ENCODE assay signal across 32 cellular contexts in genomic region chr9:94999832-95000231, GRCh38.
DNase-seq lines count a peak whose midpoint lies in the region; ATAC-seq and TF ChIP-seq lines count a peak whose summit lies in the region.
"Had no signal": no experiment of that assay in that cellular context is flagged by ENCODE, and none has a peak within 500 bp of the region (broad histone marks: within the 10 kb centered on the region; RNA-seq: fewer than 3 reads in every experiment).

No MANE protein-coding gene starts in this region.

- no peak overlapping the region for H2AFZ ChIP-seq in hepatocyte

- H3K79me2 ChIP-seq in hepatocyte: peaks cover 45% of the 10 kb centered on the region

- no peak for TF ChIP-seq POLR2A in transverse colon (IDR thresholded peaks at IDR 0.05)

- ATAC-seq in HG03442 (IDR thresholded peaks at IDR 0.05; ENCODE audit: unreplicated experiment): no peak
- ATAC-seq in GM21381 (IDR thresholded peaks at IDR 0.05; ENCODE audit: unreplicated experiment): no peak
- ATAC-seq: activated CD8-positive, alpha-beta memory T cell treated with anti-CD3 and anti-CD28 coated beads, Interleukin-2, amount 10 ng/mL, durations not matched to agents 7 days and 5 days; body of pancreas; left lobe of liver; natural killer cell treated with Interleukin-12 subunit alpha and Interleukin-12 subunit beta and Interleukin-15 and Interleukin-18, amount 100 ng/mL, for 72 hours; sciatic nerve; stimulated activated naive B cell treated with anti-CD40 and anti-IgM and Interleukin-4, amounts not matched to agents 10 μg/mL and 1 μg/mL and 100 μg/mL, for 72 hours; WTC11 had no signal

- peak overlapping the region; percentile 65 for H3K27ac Mint-ChIP-seq in progenitor cell of endocrine pancreas
- H3K27ac Mint-ChIP-seq: activated CD8-positive, alpha-beta memory T cell treated with anti-CD3 and anti-CD28 coated beads, Interleukin-2, amount 10 ng/mL, durations not matched to agents 7 days and 5 days; natural killer cell treated with Interleukin-12 subunit alpha and Interleukin-12 subunit beta and Interleukin-15 and Interleukin-18, amount 100 ng/mL, for 72 hours; stimulated activated naive B cell treated with anti-CD40 and anti-IgM and Interleukin-4, amounts not matched to agents 10 μg/mL and 1 μg/mL and 100 μg/mL, for 72 hours; WTC11 had no signal

- no peak overlapping the region for H3K4me3 Mint-ChIP-seq in progenitor cell of endocrine pancreas (ENCODE audit: low read depth)
- H3K4me3 Mint-ChIP-seq: activated CD8-positive, alpha-beta memory T cell treated with anti-CD3 and anti-CD28 coated beads, Interleukin-2, amount 10 ng/mL, durations not matched to agents 7 days and 5 days; natural killer cell treated with Interleukin-12 subunit alpha and Interleukin-12 subunit beta and Interleukin-15 and Interleukin-18, amount 100 ng/mL, for 72 hours; stimulated activated naive B cell treated with anti-CD40 and anti-IgM and Interleukin-4, amounts not matched to agents 10 μg/mL and 1 μg/mL and 100 μg/mL, for 72 hours; WTC11 had no signal

- H3K4me3 ChIP-seq in ascending aorta (no peak overlapping the region), hepatocyte (no peak overlapping the region), transverse colon (no peak overlapping the region)
- H3K4me3 ChIP-seq: body of pancreas, SJCRH30 had no signal

- H3K9me3 ChIP-seq in ascending aorta: no peaks in the 10 kb centered on the region
- H3K9me3 ChIP-seq in hepatocyte (ENCODE audit: low read depth): no peaks in the 10 kb centered on the region
- no peaks in the 10 kb centered on the region for H3K9me3 ChIP-seq in transverse colon
- H3K9me3 ChIP-seq: body of pancreas, Caco-2, SJCRH30 had no signal

- H3K36me3 ChIP-seq in ascending aorta (no peaks in the 10 kb centered on the region), hepatocyte (replicated peaks; ENCODE audit: insufficient read depth, low read depth) (no peaks in the 10 kb centered on the region), transverse colon (no peaks in the 10 kb centered on the region)
- H3K36me3 ChIP-seq: SJCRH30 had no signal

- H3K27ac ChIP-seq in ascending aorta: peak overlapping the region; percentile 99 to 100
- H3K27ac ChIP-seq in hepatocyte: peak overlapping the region; percentile 98
- peak overlapping the region; percentile 94 to 99 (median 96) for H3K27ac ChIP-seq in transverse colon
- H3K27ac ChIP-seq: C4-2B, epithelial cell of prostate, SJCRH30 had no signal

- no peak for DNase-seq in ascending aorta (ENCODE audit: low spot score in 2 of 2)
- DNase-seq in hepatocyte (ENCODE audit: low spot score): no peak
- DNase-seq in progenitor cell of endocrine pancreas (ENCODE audit: low spot score, unreplicated experiment): no peak
- no peak for DNase-seq in transverse colon
- DNase-seq in stimulated activated CD4-positive, alpha-beta T cell treated with anti-CD3 and anti-CD28 coated beads, Interleukin-12 subunit alpha, Interleukin-12 subunit beta, amount 100 ng/mL, for 4 hours: no peak
- DNase-seq: activated CD4-positive, alpha-beta T cell treated with anti-CD3 and anti-CD28 coated beads, Interleukin-2, amount 50 U/mL, for 1 hour; activated CD8-positive, alpha-beta memory T cell treated with anti-CD3 and anti-CD28 coated beads, Interleukin-2, amount 10 ng/mL, durations not matched to agents 7 days and 5 days; activated naive CD4-positive, alpha-beta T cell; activated T-cell treated with anti-CD3 and anti-CD28 coated beads, Interleukin-2, amount 50 U/mL, for 48 hours; body of pancreas; Caco-2; cerebellar nuclear complex; DMS79; effector CD4-positive, alpha-beta T cell; GDM1; HCEC 1CT; KG1; midbrain; MM.1S; NCI-H1417 treated with DMSO at 0.1 percent for 48 hours; NCI-H774; SJCRH30; stimulated activated CD4-positive, alpha-beta T cell treated with anti-CD3 and anti-CD28 coated beads, Interleukin-15, amount 100 ng/mL, for 24 hours; stimulated activated naive B cell treated with anti-CD40 and anti-IgM and Interleukin-4, amounts not matched to agents 10 μg/mL and 1 μg/mL and 100 μg/mL, for 72 hours had no signal

- H3K9me3 Mint-ChIP-seq in progenitor cell of endocrine pancreas (ENCODE audit: low read depth): no peaks in the 10 kb centered on the region
- H3K9me3 Mint-ChIP-seq: natural killer cell treated with Interleukin-12 subunit alpha and Interleukin-12 subunit beta and Interleukin-15 and Interleukin-18, amount 100 ng/mL, for 72 hours; stimulated activated naive B cell treated with anti-CD40 and anti-IgM and Interleukin-4, amounts not matched to agents 10 μg/mL and 1 μg/mL and 100 μg/mL, for 72 hours; WTC11 had no signal

- no peaks in the 10 kb centered on the region for H4K20me1 ChIP-seq in hepatocyte (ENCODE audit: insufficient read depth, poor library complexity, severe bottlenecking)

- 55% methylated on average over 3 of the region's 3 CpGs for WGBS in hepatocyte (ENCODE audit: low lambda C conversion rate, missing lambda C conversion rate)
- WGBS in transverse colon (ENCODE audit: low coverage in 1 of 2), 2 donors: 57 to 75% methylated on average over 1 to 3 of the region's 3 CpGs

- H3K27me3 Mint-ChIP-seq in progenitor cell of endocrine pancreas: no peaks in the 10 kb centered on the region

- no peaks in the 10 kb centered on the region for H3K27me3 ChIP-seq in ascending aorta
- no peaks in the 10 kb centered on the region for H3K27me3 ChIP-seq in hepatocyte
- no peaks in the 10 kb centered on the region for H3K27me3 ChIP-seq in transverse colon
- H3K27me3 ChIP-seq: body of pancreas, SJCRH30 had no signal

- peaks cover 27% of the 10 kb centered on the region for H3K4me1 Mint-ChIP-seq in progenitor cell of endocrine pancreas (ENCODE audit: low read depth)

- TF ChIP-seq CTCF in ascending aorta (IDR thresholded peaks at IDR 0.05) (no peak), hepatocyte (IDR thresholded peaks at IDR 0.05; ENCODE audit: poor library complexity) (no peak), progenitor cell of endocrine pancreas (IDR thresholded peaks at IDR 0.05; ENCODE audit: unreplicated experiment) (no peak), transverse colon (IDR thresholded peaks at IDR 0.05) (no peak)

- no peaks in the 10 kb centered on the region for H3K36me3 Mint-ChIP-seq in progenitor cell of endocrine pancreas (ENCODE audit: insufficient read depth)
- H3K36me3 Mint-ChIP-seq: natural killer cell treated with Interleukin-12 subunit alpha and Interleukin-12 subunit beta and Interleukin-15 and Interleukin-18, amount 100 ng/mL, for 72 hours; WTC11 had no signal

- intact Hi-C loops in ascending aorta (cut with DNase I) (loop anchor here (5.0 to 10.0 kb wide), 2 partner anchors 95 to 193 kb away; no protein-coding TSS in a partner anchor), transverse colon (cut with DNase I; ENCODE audit: low total_unique reads) (no loop called here)

- no peaks in the 10 kb centered on the region for H3K9me2 ChIP-seq in hepatocyte (replicated peaks; ENCODE audit: insufficient read depth)

- TF ChIP-seq EP300 in transverse colon (IDR thresholded peaks at IDR 0.05; ENCODE audit: low read depth): no peak

- no peak overlapping the region for H3K4me2 ChIP-seq in hepatocyte

- peaks cover 0 to 42% of the 10 kb centered on the region in 2 donors for H3K4me1 ChIP-seq in ascending aorta
- H3K4me1 ChIP-seq in hepatocyte (ENCODE audit: insufficient read depth): peaks cover 24% of the 10 kb centered on the region
- H3K4me1 ChIP-seq in transverse colon: peaks cover 0 to 44% (median 6%) of the 10 kb centered on the region in 4 donors

- in situ Hi-C loops in transverse colon (cut with MboI; ENCODE audit: low pct_ligation_motif_present in 1 of 4, low pct_unique_long_range_greater_than_20kb in 1 of 4, low sequenced_read_pairs in 3 of 4): no loop called here
